In the genomic region with DNA sequence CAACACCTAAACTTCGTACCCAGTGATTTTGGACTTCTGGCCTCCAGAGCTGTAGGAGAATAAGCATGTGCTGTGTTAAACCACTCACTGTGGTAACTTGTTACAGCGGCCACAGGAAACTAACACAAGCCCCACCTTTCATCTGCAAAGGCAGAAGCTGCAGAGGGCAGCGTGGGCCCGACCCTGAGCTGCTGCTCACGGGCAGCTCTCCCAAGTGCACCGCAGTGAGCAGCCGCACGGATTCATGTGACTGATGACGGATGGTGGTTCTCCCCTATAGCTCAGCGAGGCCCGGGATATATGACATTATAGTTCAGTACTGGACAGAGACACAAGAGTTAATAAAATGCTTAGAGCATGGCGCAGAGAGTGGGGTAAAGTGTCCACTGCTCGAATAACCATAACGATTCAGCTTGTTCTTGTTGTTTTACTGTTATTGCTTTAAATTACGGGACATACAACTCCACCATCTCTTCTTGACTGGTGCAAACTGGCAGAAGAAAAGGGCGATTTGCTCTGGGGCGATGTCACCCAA, we compare ENCODE assay signal across 21 cellular contexts. TPM values are rescaled to one million over a fixed set of nuclear protein-coding genes. Genes with fewer than 3 reads are reported as not detected.
DNase-seq lines count a peak whose midpoint lies in the region; ATAC-seq and TF ChIP-seq lines count a peak whose summit lies in the region.
"Had no signal": no experiment of that assay in that cellular context is flagged by ENCODE, and none has a peak within 500 bp of the region (broad histone marks: within the 10 kb centered on the region; RNA-seq: fewer than 3 reads in every experiment).

No MANE protein-coding gene starts in this region.

- no peak overlapping the region for H3K4me3 ChIP-seq in BLaER1 treated with 17β-estradiol and CSF1 and Interleukin-3, amounts not matched to agents 10 nM and 100 nM
- H3K4me3 ChIP-seq in Loucy (ENCODE audit: low read length, poor library complexity, severe bottlenecking) (peak overlapping the region; percentile 28), ascending aorta (no peak overlapping the region), gastrocnemius medialis (no peak overlapping the region)
- H3K4me3 ChIP-seq: dorsolateral prefrontal cortex, K562, suprapubic skin had no signal

- in situ Hi-C loops in gastrocnemius medialis (cut with MboI; ENCODE audit: low sequenced_read_pairs in 4 of 4) = no loop called here

- no peaks in the 10 kb centered on the region for H3F3A ChIP-seq in Loucy (ENCODE audit: low read depth)

- DNase-seq in ascending aorta (ENCODE audit: low spot score in 2 of 2) (no peak), gastrocnemius medialis (no peak), 8988T (no peak), NCI-H345 (lab: John Stamatoyannopoulos, UW) (no peak)
- DNase-seq in stimulated activated CD4-positive, alpha-beta T cell treated with anti-CD3 and anti-CD28 coated beads, Interleukin-2, amount 100 ng/mL, for 48 hours = no peak
- DNase-seq: activated CD4-positive, alpha-beta T cell treated with anti-CD3 and anti-CD28 coated beads, Interleukin-2, amount 50 U/mL, for 1 hour; activated CD8-positive, alpha-beta memory T cell treated with anti-CD3 and anti-CD28 coated beads, Interleukin-2, amount 50 U/mL, for 48 hours; activated gamma-delta T cell treated with Interleukin-2 at 50 U/mL for 16 hours; CD4-positive, alpha-beta memory T cell; DMS153; NCI-H1417 treated with DMSO at 0.1 percent for 48 hours; NCI-H524 treated with DMSO at 0.1 percent for 48 hours; stimulated activated CD4-positive, alpha-beta T cell treated with anti-CD3 and anti-CD28 coated beads, Interleukin-12 subunit alpha, Interleukin-12 subunit beta, amount 100 ng/mL, for 4 hours had no signal

- peak overlapping the region; percentile 57 to 92 (median 82) for H3K4me2 ChIP-seq in BLaER1 treated with 17β-estradiol and CSF1 and Interleukin-3, amounts not matched to agents 10 nM and 100 nM
- H3K4me2 ChIP-seq in Loucy (ENCODE audit: low read depth, low read length, poor library complexity, severe bottlenecking) = peak overlapping the region; percentile 86

- ATAC-seq in gastrocnemius medialis (no peak), HG02759 (IDR thresholded peaks at IDR 0.05; ENCODE audit: unreplicated experiment) (no peak)

- peaks cover 91 to 99% (median 96%) of the 10 kb centered on the region in 11 experiments for H3K36me3 ChIP-seq in BLaER1 treated with 17β-estradiol and CSF1 and Interleukin-3, amounts not matched to agents 10 nM and 100 nM
- H3K36me3 ChIP-seq in Loucy (ENCODE audit: insufficient read depth, low read length) (peaks cover 47% of the 10 kb centered on the region; the same call in 1 of the 2 replicates), ascending aorta (peaks cover 57 to 67% of the 10 kb centered on the region in 2 donors), gastrocnemius medialis (peaks cover 0 to 69% of the 10 kb centered on the region in 2 donors)

- peaks cover 25 to 52% (median 37%) of the 10 kb centered on the region in 10 experiments for H3K4me1 ChIP-seq in BLaER1 treated with 17β-estradiol and CSF1 and Interleukin-3, amounts not matched to agents 10 nM and 100 nM
- peaks cover 22% of the 10 kb centered on the region for H3K4me1 ChIP-seq in Loucy (ENCODE audit: insufficient read depth, low read length, poor library complexity, severe bottlenecking)
- peaks cover 22 to 24% of the 10 kb centered on the region in 2 donors for H3K4me1 ChIP-seq in ascending aorta
- H3K4me1 ChIP-seq in gastrocnemius medialis = peaks cover 12 to 19% of the 10 kb centered on the region in 2 donors

- no peak for TF ChIP-seq CTCF in Loucy (conservative IDR thresholded peaks at IDR 0.05; ENCODE audit: low read length)
- TF ChIP-seq CTCF in ascending aorta (IDR thresholded peaks at IDR 0.05) = no peak
- no peak for TF ChIP-seq CTCF in gastrocnemius medialis (IDR thresholded peaks at IDR 0.05 in 4 of 5, conservative IDR thresholded peaks at IDR 0.05 in 1 of 5)

- H2AFZ ChIP-seq in Loucy (ENCODE audit: low read length) = no peak overlapping the region

- no peaks in the 10 kb centered on the region for H3K79me2 ChIP-seq in Loucy (ENCODE audit: insufficient read depth, low read length)

- intact Hi-C loops in ascending aorta (cut with DNase I) (no loop called here), gastrocnemius medialis (cut with DNase I; ENCODE audit: low total_unique reads) (loop anchor here (5.0 kb wide), 1 partner anchor 71 kb away; no protein-coding TSS in a partner anchor)

- no peaks in the 10 kb centered on the region for H3K9me3 ChIP-seq in BLaER1 treated with 17β-estradiol and CSF1 and Interleukin-3, amounts not matched to agents 10 nM and 100 nM (replicated peaks in 1 of 11)
- no peaks in the 10 kb centered on the region for H3K9me3 ChIP-seq in Loucy (ENCODE audit: insufficient read depth, low read depth, low read length)
- H3K9me3 ChIP-seq in ascending aorta = no peaks in the 10 kb centered on the region
- H3K9me3 ChIP-seq in gastrocnemius medialis = no peaks in the 10 kb centered on the region
- H3K9me3 ChIP-seq: suprapubic skin had no signal

- H3K27ac ChIP-seq in BLaER1 treated with 17β-estradiol and CSF1 and Interleukin-3, amounts not matched to agents 10 nM and 100 nM = peak overlapping the region in 3 of 11 experiments; percentile 3 to 22 (median 4); a peak in 2 of 22 replicates
- H3K27ac ChIP-seq in ascending aorta (peak overlapping the region; percentile 89 to 95), gastrocnemius medialis (peak overlapping the region; percentile 84 to 93 (median 87))

- no peak overlapping the region for H3K9ac ChIP-seq in BLaER1 treated with 17β-estradiol and CSF1 and Interleukin-3, amounts not matched to agents 10 nM and 100 nM
- H3K9ac ChIP-seq in Loucy (ENCODE audit: low read depth, low read length, poor library complexity, severe bottlenecking) = no peak overlapping the region

- H4K20me1 ChIP-seq in BLaER1 treated with 17β-estradiol and CSF1 and Interleukin-3, amounts not matched to agents 10 nM and 100 nM = peaks cover 48 to 98% (median 80%) of the 10 kb centered on the region in 11 experiments
- peaks cover 13% of the 10 kb centered on the region for H4K20me1 ChIP-seq in Loucy (ENCODE audit: insufficient read depth, low read length, poor library complexity, severe bottlenecking)

- no peaks in the 10 kb centered on the region for H3K9me2 ChIP-seq in Loucy (replicated peaks; ENCODE audit: low read depth, low read length)

- no peaks in the 10 kb centered on the region for H3K27me3 ChIP-seq in BLaER1 treated with 17β-estradiol and CSF1 and Interleukin-3, amounts not matched to agents 10 nM and 100 nM
- no peaks in the 10 kb centered on the region for H3K27me3 ChIP-seq in Loucy (ENCODE audit: insufficient read depth, low read length, poor library complexity, severe bottlenecking)
- no peaks in the 10 kb centered on the region for H3K27me3 ChIP-seq in ascending aorta
- H3K27me3 ChIP-seq in gastrocnemius medialis = no peaks in the 10 kb centered on the region
- H3K27me3 ChIP-seq: dorsolateral prefrontal cortex, suprapubic skin had no signal

- no peak for TF ChIP-seq POLR2A in gastrocnemius medialis (IDR thresholded peaks at IDR 0.05)

RNA-seq across cellular contexts. Expression of gene VRK3, which starts 21.9 kb away (rescaled TPM):
- total RNA-seq in ascending aorta (27.6 TPM), gastrocnemius medialis (10 to 100 TPM; 36.0 to 52.8 (median 39.9) TPM)

RNA-seq across cellular contexts. Expression of gene ZNF473, which starts 22.5 kb away (rescaled TPM):
- total RNA-seq in ascending aorta = 3.4 TPM
- 10 to 100 TPM in 2 of 4 donors, 1 to 10 TPM in 2; 4.6 to 12.2 (median 10.1) TPM for total RNA-seq in gastrocnemius medialis

RNA-seq across cellular contexts. Expression of gene SIGLEC11, which starts 42.3 kb away (rescaled TPM):
- total RNA-seq in ascending aorta = 12.7 TPM
- under 1 TPM in 3 of 4 donors, not detected in 1; 0.15 to 0.42 (median 0.25) TPM for total RNA-seq in gastrocnemius medialis
- total RNA-seq: CD4-positive, alpha-beta memory T cell; K562; kidney epithelial cell; lung microvascular endothelial cell had no signal
